In the genomic region with DNA sequence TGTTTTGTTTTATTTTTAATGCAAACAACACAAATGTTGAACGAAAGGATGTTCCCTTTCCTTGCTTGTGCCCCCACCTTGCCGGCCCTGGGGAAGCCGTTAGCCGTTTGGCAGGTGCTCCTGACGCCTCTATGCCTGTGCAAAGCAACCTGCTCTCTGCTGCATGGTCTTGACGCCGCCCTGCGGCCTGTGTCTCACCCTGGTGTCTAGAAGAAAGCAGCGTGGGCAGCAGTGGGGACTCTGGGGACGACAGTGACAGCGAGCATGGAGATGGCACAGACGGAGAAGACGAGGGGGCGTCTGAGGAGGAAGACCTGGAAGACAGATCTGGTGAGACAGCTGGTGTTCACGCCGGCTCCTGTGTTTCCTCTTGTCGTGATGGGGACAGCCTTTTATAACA, we compare ENCODE assay signal across 17 cellular contexts. TPM values are rescaled to one million over a fixed set of nuclear protein-coding genes. Genes with fewer than 3 reads are reported as not detected.
DNase-seq lines count a peak whose midpoint lies in the region; ATAC-seq and TF ChIP-seq lines count a peak whose summit lies in the region.
"Had no signal": no experiment of that assay in that cellular context is flagged by ENCODE, and none has a peak within 500 bp of the region (broad histone marks: within the 10 kb centered on the region; RNA-seq: fewer than 3 reads in every experiment).

No MANE protein-coding gene starts in this region.

- intact Hi-C loops in CD4-positive, alpha-beta T cell (cut with DNase I, micrococcal nuclease): no loop called here
- intact Hi-C loops in Panc1 (cut with micrococcal nuclease; ENCODE audit: unreplicated experiment) (no loop called here), esophagus squamous epithelium (cut with DNase I) (no loop called here)

- BruUV-seq in Panc1 (replicated peaks; lab: Mats Ljungman, UMichigan): TSS peak; percentile 61

- peaks cover 41% of the 10 kb centered on the region for H3K4me1 Mint-ChIP-seq in CD4-positive, alpha-beta T cell (ENCODE audit: low read depth)
- peaks cover 40% of the 10 kb centered on the region for H3K4me1 Mint-ChIP-seq in chondrocyte (ENCODE audit: low read depth)

- no peak overlapping the region for H4K91ac ChIP-seq in neuronal stem cell (ENCODE audit: low read depth, low read length, poor library complexity)

- POLR2A ChIA-PET in CD4-positive, alpha-beta T cell (lab: Charles Lee): interaction anchor here (0.5 kb wide), 1 partner anchor 10 kb away, joined by 3 read pairs; no protein-coding TSS in a partner anchor
- POLR2A ChIA-PET in Panc1 (lab: Charles Lee): no interaction called here

- TF ChIP-seq CTCF in CD4-positive, alpha-beta T cell (IDR thresholded peaks at IDR 0.05): no peak
- TF ChIP-seq CTCF in Panc1 (IDR thresholded peaks at IDR 0.05): no peak
- TF ChIP-seq CTCF in chondrocyte (IDR thresholded peaks at IDR 0.05): no peak
- TF ChIP-seq CTCF in esophagus squamous epithelium (IDR thresholded peaks at IDR 0.05): no peak

- H3K4me1 ChIP-seq in Panc1 (ENCODE audit: control insufficient read depth, insufficient read depth, low read length): peaks cover 22% of the 10 kb centered on the region
- H3K4me1 ChIP-seq in neuronal stem cell (ENCODE audit: control insufficient read depth in 2 of 2, insufficient read depth in 1 of 2, low read depth in 1 of 2, low read length in 2 of 2): peaks cover 13 to 16% of the 10 kb centered on the region in 2 donors
- peaks cover 32 to 48% (median 33%) of the 10 kb centered on the region in 3 donors for H3K4me1 ChIP-seq in esophagus squamous epithelium
- H3K4me1 ChIP-seq: BE2C had no signal

- H4K8ac ChIP-seq in neuronal stem cell (ENCODE audit: low read depth, low read length): no peak overlapping the region

- H3K4me3 Mint-ChIP-seq in CD4-positive, alpha-beta T cell: peak overlapping the region; percentile 4
- H3K4me3 Mint-ChIP-seq in chondrocyte (ENCODE audit: unreplicated experiment): no peak overlapping the region

- H3K23ac ChIP-seq in neuronal stem cell (ENCODE audit: low read depth, low read length, poor library complexity): peak overlapping the region; percentile 40

- H3K36me3 Mint-ChIP-seq in CD4-positive, alpha-beta T cell (ENCODE audit: low read depth): peaks cover 41% of the 10 kb centered on the region
- peaks cover 6% of the 10 kb centered on the region for H3K36me3 Mint-ChIP-seq in chondrocyte (ENCODE audit: low read depth)

- H2BK5ac ChIP-seq in neuronal stem cell (ENCODE audit: low read length): no peak overlapping the region

- no peak overlapping the region for H3K18ac ChIP-seq in neuronal stem cell (ENCODE audit: low read length)

- no peak overlapping the region for H2BK120ac ChIP-seq in neuronal stem cell (ENCODE audit: low read depth, low read length)

- in situ Hi-C loops in Panc1 (cut with HindIII; ENCODE audit: low pct_unique_long_range_greater_than_20kb, low sequenced_read_pairs): no loop called here

- WGBS in neuronal stem cell (ENCODE audit: extremely low coverage in 2 of 2, insufficient read length in 2 of 2, insufficient replicate concordance in 1 of 2), 2 donors: no CpG with 5 or more reads among the region's 17 CpGs
- 73 to 82% methylated on average over 10 to 15 of the region's 17 CpGs for WGBS in esophagus squamous epithelium, 2 donors

- no peak overlapping the region for H2BK15ac ChIP-seq in neuronal stem cell (ENCODE audit: low read length)

- no peak overlapping the region for H2AFZ ChIP-seq in neuronal stem cell (ENCODE audit: low read length)

- H2AK5ac ChIP-seq in neuronal stem cell (ENCODE audit: low read depth, low read length): no peak overlapping the region

- no peak overlapping the region for H3K4me2 ChIP-seq in neuronal stem cell (ENCODE audit: insufficient read depth, low read length, poor library complexity, severe bottlenecking)

- TF ChIP-seq POLR2A in esophagus squamous epithelium (IDR thresholded peaks at IDR 0.05): no peak

- peaks cover 8% of the 10 kb centered on the region; the same call in 1 of the 2 replicates for H3K36me3 ChIP-seq in Panc1 (ENCODE audit: control insufficient read depth, insufficient read depth, low read length)
- H3K36me3 ChIP-seq in neuronal stem cell (replicated peaks in 1 of 2; ENCODE audit: control insufficient read depth in 2 of 2, insufficient read depth in 2 of 2, low read length in 2 of 2): peaks cover 24 to 47% of the 10 kb centered on the region in 2 donors
- peaks cover 10 to 55% (median 42%) of the 10 kb centered on the region in 3 donors for H3K36me3 ChIP-seq in esophagus squamous epithelium

- CTCF ChIA-PET in CD4-positive, alpha-beta T cell (lab: Charles Lee): no interaction called here
- CTCF ChIA-PET in Panc1 (lab: Charles Lee): no interaction called here

- no peaks in the 10 kb centered on the region for H3K9me3 Mint-ChIP-seq in CD4-positive, alpha-beta T cell
- H3K9me3 Mint-ChIP-seq in chondrocyte (ENCODE audit: low read depth): no peaks in the 10 kb centered on the region
- H3K9me3 Mint-ChIP-seq: CD8-positive, alpha-beta T cell had no signal

- H2BK12ac ChIP-seq in neuronal stem cell (ENCODE audit: low read length): no peak overlapping the region

- H3K4ac ChIP-seq in neuronal stem cell (ENCODE audit: low read length): no peak overlapping the region

- no peak overlapping the region for H3K27ac ChIP-seq in CD4-positive, alpha-beta T cell (ENCODE audit: low read depth, low read length)
- no peak overlapping the region for H3K27ac ChIP-seq in Panc1 (ENCODE audit: low read length)
- no peak overlapping the region for H3K27ac ChIP-seq in neuronal stem cell (replicated peaks; ENCODE audit: low read length)
- no peak overlapping the region for H3K27ac ChIP-seq in esophagus squamous epithelium

- H3K27me3 ChIP-seq in CD4-positive, alpha-beta T cell (ENCODE audit: control insufficient read depth, insufficient read depth, low read length): no peaks in the 10 kb centered on the region
- H3K27me3 ChIP-seq in Panc1 (ENCODE audit: control insufficient read depth, insufficient read depth, low read length) (no peaks in the 10 kb centered on the region), neuronal stem cell (ENCODE audit: control insufficient read depth in 3 of 3, insufficient read depth in 3 of 3, low read depth in 1 of 3, low read length in 3 of 3) (no peaks in the 10 kb centered on the region), esophagus squamous epithelium (no peaks in the 10 kb centered on the region)
- H3K27me3 ChIP-seq: BE2C, MG63 had no signal

- H3K14ac ChIP-seq in neuronal stem cell (ENCODE audit: low read length): no peak overlapping the region

- H3K27me3 Mint-ChIP-seq in CD4-positive, alpha-beta T cell: no peaks in the 10 kb centered on the region
- H3K27me3 Mint-ChIP-seq in chondrocyte (ENCODE audit: low read depth): no peaks in the 10 kb centered on the region

- peaks cover 34% of the 10 kb centered on the region for H3K79me1 ChIP-seq in neuronal stem cell (ENCODE audit: low read depth, low read length)

- no peak for ATAC-seq in CD4-positive, alpha-beta T cell (ENCODE audit: poor library complexity)
- no peak for ATAC-seq in Panc1
- ATAC-seq: CD8-positive, alpha-beta T cell; PC-3 had no signal

- no peak overlapping the region for H3K27ac Mint-ChIP-seq in CD4-positive, alpha-beta T cell
- peak overlapping the region; percentile 37 for H3K27ac Mint-ChIP-seq in chondrocyte (ENCODE audit: unreplicated experiment)
- H3K27ac Mint-ChIP-seq: CD8-positive, alpha-beta T cell had no signal

- H3K4me3 ChIP-seq in Panc1 (ENCODE audit: low read depth in 2 of 2, low read length in 2 of 2) (no peak overlapping the region), neuronal stem cell (ENCODE audit: low read length in 2 of 2) (no peak overlapping the region), esophagus squamous epithelium (no peak overlapping the region)
- H3K4me3 ChIP-seq: MG63 had no signal

- DNase-seq in CD4-positive, alpha-beta T cell: no peak
- no peak for DNase-seq in Panc1 (ENCODE audit: low read depth, low spot score)
- no peak for DNase-seq in chondrocyte (ENCODE audit: low spot score)
- no peak for DNase-seq in neuronal stem cell (ENCODE audit: low spot score)
- no peak for DNase-seq in esophagus squamous epithelium (lab: John Stamatoyannopoulos, UW)
- DNase-seq in stimulated activated CD4-positive, alpha-beta T cell treated with anti-CD3 and anti-CD28 coated beads, Interleukin-4, amount 100 ng/mL, for 4 hours: no peak
- DNase-seq in SK-N-DZ (ENCODE audit: low spot score): no peak
- DNase-seq in H4 (ENCODE audit: low spot score): no peak
- DNase-seq: ACHN; BE2C; CD8-positive, alpha-beta T cell; DND-41; GF-D8; MG63; NCI-H1105; NCI-H187; PC-3 had no signal

- no peak overlapping the region for H3K9ac ChIP-seq in neuronal stem cell (ENCODE audit: low read depth, low read length, poor library complexity)

- no peaks in the 10 kb centered on the region for H3K9me3 ChIP-seq in CD4-positive, alpha-beta T cell (ENCODE audit: control insufficient read depth, low read length)
- no peaks in the 10 kb centered on the region for H3K9me3 ChIP-seq in Panc1 (ENCODE audit: control insufficient read depth, insufficient read depth, low read depth, low read length)
- H3K9me3 ChIP-seq in neuronal stem cell (replicated peaks in 1 of 2; ENCODE audit: control insufficient read depth in 2 of 2, insufficient read depth in 1 of 2, low read depth in 1 of 2, low read length in 2 of 2): no peaks in the 10 kb centered on the region
- no peaks in the 10 kb centered on the region for H3K9me3 ChIP-seq in esophagus squamous epithelium
- H3K9me3 ChIP-seq: BE2C, MG63 had no signal

RNA-seq across cellular contexts. Expression of a gene that starts 5.5 kb away (rescaled TPM):
- total RNA-seq in CD4-positive, alpha-beta T cell: 10 to 100 TPM; 37.1 to 37.6 TPM
- 90.6 TPM for total RNA-seq in Panc1 (2021; ENCODE audit: unreplicated experiment)
- 83.1 TPM for polyA plus RNA-seq in Panc1 (2012; ENCODE audit: insufficient read length)
- total RNA-seq in chondrocyte: 24.6 to 34.1 TPM (median 25.9 TPM) in 3 replicates
- 13.1 TPM for polyA plus RNA-seq in neuronal stem cell (2013, experiment 1 of 2)
- 12.9 TPM for polyA plus RNA-seq in neuronal stem cell (2013, experiment 2 of 2)
- total RNA-seq in esophagus squamous epithelium: 10 to 100 TPM; 11.7 to 30.6 (median 24.2) TPM
- 16.2 and 26.4 TPM in 2 replicates for polyA plus RNA-seq in SK-N-DZ (2014; cell fraction: cytosol; rRNA removed)
- polyA plus RNA-seq in SK-N-DZ (2014; cell fraction: nucleus; rRNA removed): 24.4 and 26.5 TPM in 2 replicates
- total RNA-seq in H4 (2014; rRNA removed; shearing (Covaris generic)): 14.5 and 15.3 TPM in 2 replicates

RNA-seq across cellular contexts. Expression of a gene that starts 21.0 kb away (rescaled TPM):
- total RNA-seq in CD4-positive, alpha-beta T cell: 10 to 100 TPM; 14.1 to 15.7 TPM
- total RNA-seq in Panc1 (2021; ENCODE audit: unreplicated experiment) (81.8 TPM), chondrocyte (20.0 to 31.3 TPM (median 28.7 TPM) in 3 replicates), esophagus squamous epithelium (10 to 100 TPM; 35.7 to 54.0 (median 44.4) TPM)
- polyA plus RNA-seq in Panc1 (2012; ENCODE audit: insufficient read length): 144 TPM
- 8.9 TPM for polyA plus RNA-seq in neuronal stem cell (2013, experiment 1 of 2)
- 9.1 TPM for polyA plus RNA-seq in neuronal stem cell (2013, experiment 2 of 2)
- 25.4 and 30.7 TPM in 2 replicates for polyA plus RNA-seq in SK-N-DZ (2014; cell fraction: cytosol; rRNA removed)
- polyA plus RNA-seq in SK-N-DZ (2014; cell fraction: nucleus; rRNA removed): 37.4 and 45.5 TPM in 2 replicates
- 16.8 and 17.3 TPM in 2 replicates for total RNA-seq in H4 (2014; rRNA removed; shearing (Covaris generic))

RNA-seq across cellular contexts. Expression of a gene that starts 21.2 kb away (rescaled TPM):
- 10 to 100 TPM in 1 of 2 experiments, 1 to 10 TPM in 1; 8.2 to 10.3 TPM for total RNA-seq in CD4-positive, alpha-beta T cell
- 21.8 TPM for total RNA-seq in Panc1 (2021; ENCODE audit: unreplicated experiment)
- 44.2 TPM for polyA plus RNA-seq in Panc1 (2012; ENCODE audit: insufficient read length)
- 3.8 to 6.1 TPM (median 5.5 TPM) in 3 replicates for total RNA-seq in chondrocyte
- 0.75 TPM for polyA plus RNA-seq in neuronal stem cell (2013, experiment 1 of 2)
- 0.87 TPM for polyA plus RNA-seq in neuronal stem cell (2013, experiment 2 of 2)
- total RNA-seq in esophagus squamous epithelium: 1 to 10 TPM; 2.1 to 4.6 (median 3.8) TPM
- 0.52 and 2.6 TPM in 2 replicates for polyA plus RNA-seq in SK-N-DZ (2014; cell fraction: cytosol; rRNA removed)
- polyA plus RNA-seq in SK-N-DZ (2014; cell fraction: nucleus; rRNA removed): 4.3 and 6.4 TPM in 2 replicates
- total RNA-seq in H4 (2014; rRNA removed; shearing (Covaris generic)): 1.4 and 2.6 TPM in 2 replicates

RNA-seq across cellular contexts. Expression of a gene that starts 34.0 kb away (rescaled TPM):
- 10 to 100 TPM; 36.5 to 37.7 TPM for total RNA-seq in CD4-positive, alpha-beta T cell
- total RNA-seq in Panc1 (2021; ENCODE audit: unreplicated experiment) (23.9 TPM), chondrocyte (6.5 to 11.4 TPM (median 7.7 TPM) in 3 replicates), esophagus squamous epithelium (10 to 100 TPM; 16.9 to 26.3 (median 20.2) TPM)
- polyA plus RNA-seq in Panc1 (2012; ENCODE audit: insufficient read length): 24.1 TPM
- polyA plus RNA-seq in neuronal stem cell (2013, experiment 1 of 2): 5.5 TPM
- polyA plus RNA-seq in neuronal stem cell (2013, experiment 2 of 2): 5.1 TPM
- 5.7 and 5.8 TPM in 2 replicates for polyA plus RNA-seq in SK-N-DZ (2014; cell fraction: cytosol; rRNA removed)
- 31.0 and 33.5 TPM in 2 replicates for polyA plus RNA-seq in SK-N-DZ (2014; cell fraction: nucleus; rRNA removed)
- total RNA-seq in H4 (2014; rRNA removed; shearing (Covaris generic)): 11.7 and 11.9 TPM in 2 replicates

RNA-seq across cellular contexts. Expression of a gene that starts 43.0 kb away (rescaled TPM):
- total RNA-seq in CD4-positive, alpha-beta T cell: not detected
- total RNA-seq in Panc1 (2021; ENCODE audit: unreplicated experiment) (not detected), chondrocyte (not detected in 3 replicates), esophagus squamous epithelium (not detected)
- polyA plus RNA-seq in Panc1 (2012; ENCODE audit: insufficient read length): 0.29 TPM
- not detected for polyA plus RNA-seq in neuronal stem cell (2013, experiment 1 of 2)
- polyA plus RNA-seq in neuronal stem cell (2013, experiment 2 of 2): not detected
- polyA plus RNA-seq in SK-N-DZ (2014; cell fraction: cytosol; rRNA removed): 0.09 and 0.14 TPM in 2 replicates
- 0.22 TPM in 1 of 2 replicates, not detected in the other for polyA plus RNA-seq in SK-N-DZ (2014; cell fraction: nucleus; rRNA removed)
- not detected in 2 replicates for total RNA-seq in H4 (2014; rRNA removed; shearing (Covaris generic))
- total RNA-seq: CD8-positive, alpha-beta T cell; PC-3 had no signal
